17 cellular contexts compared by ENCODE assay signal in genomic region chr19:18765224-18765623, GRCh38. TPM values are rescaled to one million over a fixed set of nuclear protein-coding genes. Genes with fewer than 3 reads are reported as not detected.
DNase-seq lines count a peak whose midpoint lies in the region; ATAC-seq, FAIRE-seq and TF ChIP-seq lines count a peak whose summit lies in the region.
"Had no signal": no experiment of that assay in that cellular context is flagged by ENCODE, and none has a peak within 500 bp of the region (broad histone marks: within the 10 kb centered on the region; RNA-seq: fewer than 3 reads in every experiment).

No MANE protein-coding gene starts in this region.

- WGBS in HepG2 (ENCODE audit: low lambda C conversion rate) = 95% methylated on average over 6 of the region's 8 CpGs
- no CpG with 5 or more reads among the region's 8 CpGs for WGBS in right lobe of liver (ENCODE audit: insufficient coverage, low coverage, low lambda C conversion rate, missing lambda C conversion rate)
- WGBS in GM12878 (ENCODE audit: insufficient coverage, insufficient replicate concordance, low lambda C conversion rate, missing lambda C conversion rate) = 26% methylated on average over 8 of the region's 8 CpGs
- 88 to 94% methylated on average over 6 to 8 of the region's 8 CpGs for WGBS in tibial nerve, 2 donors

- SMC1A ChIA-PET in GM12878 (lab: Charles Lee; ENCODE audit: uncharacterized antibody, unreplicated experiment) = no interaction called here

- CTCF ChIA-PET in HepG2 (lab: Yijun Ruan, JAX; ENCODE audit: low intra/inter-chr PET ratio, low total read pairs) = no interaction called here
- CTCF ChIA-PET in GM12878 (lab: Yijun Ruan, JAX) = interaction anchor here (1.5 kb wide), 1 partner anchor 82 kb away, joined by 5 read pairs; no protein-coding TSS in a partner anchor

- no peak overlapping the region for H3K4me2 ChIP-seq in HepG2 (ENCODE audit: low read depth, low read length)
- H3K4me2 ChIP-seq in GM12878 (ENCODE audit: control insufficient read depth, insufficient read depth) = no peak overlapping the region

- ATAC-seq in HepG2 (no peak), right lobe of liver (no peak), GM12878 (peak; percentile 62)
- ATAC-seq: left cardiac atrium; stimulated activated naive CD8-positive, alpha-beta T cell treated with anti-CD3 and anti-CD28 coated beads, Interleukin-15, Interleukin-2, amounts not matched to agents 100 U/mL and 50 U/mL, for 24 hours had no signal

- H3K4me3 ChIP-seq in HepG2 (replicated peaks in 1 of 3; ENCODE audit: insufficient read depth in 1 of 3, low read depth in 2 of 3, low read length in 3 of 3) (no peak overlapping the region), right lobe of liver (no peak overlapping the region), GM12878 (no peak overlapping the region), tibial nerve (no peak overlapping the region)

- H3K36me3 ChIP-seq in HepG2 (replicated peaks in 1 of 2; ENCODE audit: control insufficient read depth in 1 of 2, insufficient read depth in 2 of 2, low read length in 2 of 2) = no peaks in the 10 kb centered on the region
- H3K36me3 ChIP-seq in right lobe of liver = no peaks in the 10 kb centered on the region
- H3K36me3 ChIP-seq in GM12878 (ENCODE audit: control insufficient read depth in 2 of 2, insufficient read depth in 2 of 2, low read length in 1 of 2) = no peaks in the 10 kb centered on the region
- peaks cover 0 to 28% (median 0%) of the 10 kb centered on the region in 3 donors for H3K36me3 ChIP-seq in tibial nerve

- POLR2A ChIA-PET in HepG2 (lab: Yijun Ruan, JAX) = no interaction called here
- POLR2A ChIA-PET in GM12878 (lab: Charles Lee) = no interaction called here

- in situ Hi-C loops in HepG2 (cut with HindIII; ENCODE audit: extremely low pct_ligation_motif_present, low pct_unique_long_range_greater_than_20kb) (no loop called here), GM12878 (cut with MboI) (no loop called here)

- no peaks in the 10 kb centered on the region for H3K9me3 ChIP-seq in HepG2 (ENCODE audit: low read length)
- no peaks in the 10 kb centered on the region for H3K9me3 ChIP-seq in right lobe of liver
- H3K9me3 ChIP-seq in GM12878 (replicated peaks; ENCODE audit: control insufficient read depth, insufficient read depth, low read length) = no peaks in the 10 kb centered on the region
- H3K9me3 ChIP-seq in tibial nerve = no peaks in the 10 kb centered on the region

- H4K20me1 ChIP-seq in HepG2 (ENCODE audit: insufficient read depth, low read length) (no peaks in the 10 kb centered on the region), GM12878 (ENCODE audit: control insufficient read depth, insufficient read depth) (no peaks in the 10 kb centered on the region)

- intact Hi-C loops in HepG2 (cut with micrococcal nuclease; ENCODE audit: unreplicated experiment) (no loop called here), right lobe of liver (cut with DNase I) (no loop called here), GM12878 (cut with micrococcal nuclease; ENCODE audit: unreplicated experiment) (no loop called here)

- DNase-seq in HepG2 (ENCODE audit: low spot score) (no peak), right lobe of liver (no peak), NCI-H2171 (lab: John Stamatoyannopoulos, UW) (peak; percentile 77), GM12878 (ENCODE audit: low read depth, low spot score) (no peak), tibial nerve (ENCODE audit: low spot score in 2 of 2) (no peak), occipital lobe (lab: John Stamatoyannopoulos, UW) (no peak)
- no peak for DNase-seq in effector CD4-positive, alpha-beta T cell
- no peak for DNase-seq in stimulated activated CD4-positive, alpha-beta T cell treated with anti-CD3 and anti-CD28 coated beads, Interleukin-4, amount 100 ng/mL, for 4 hours
- DNase-seq: activated CD4-positive, alpha-beta memory T cell treated with anti-CD3 and anti-CD28 coated beads, Interleukin-2, amount 10 ng/mL, durations not matched to agents 7 days and 5 days; caudate nucleus; effector CD8-positive, alpha-beta T cell; KBM-7; left cardiac atrium; NCI-H1694 treated with DMSO at 0.1 percent for 48 hours; posterior cingulate gyrus; stimulated activated naive CD8-positive, alpha-beta T cell treated with anti-CD3 and anti-CD28 coated beads, Interleukin-15, Interleukin-2, amounts not matched to agents 100 U/mL and 50 U/mL, for 24 hours had no signal

- TF ChIP-seq RAD21 in HepG2 (CRISPR knock-in tag; IDR thresholded peaks at IDR 0.05) = no peak
- no peak for TF ChIP-seq RAD21 in GM12878 (IDR thresholded peaks at IDR 0.05; ENCODE audit: insufficient read depth, low read depth, low read length)

- FAIRE-seq in HepG2 (lab: Jason Lieb, UNC) (no peak), GM12878 (lab: Jason Lieb, UNC) (no peak)
- FAIRE-seq: TTC549 had no signal

- TF ChIP-seq EP300 in HepG2 (IDR thresholded peaks at IDR 0.05; ENCODE audit: low read depth in 2 of 2, low read length in 2 of 2) (no peak), HepG2 (CRISPR knock-in tag; IDR thresholded peaks at IDR 0.05; ENCODE audit: borderline replicate concordance) (no peak), GM12878 (IDR thresholded peaks at IDR 0.05; ENCODE audit: borderline replicate concordance in 1 of 2, control insufficient read depth in 1 of 2, low read depth in 2 of 2, low read length in 2 of 2) (no peak), tibial nerve (IDR thresholded peaks at IDR 0.05) (no peak)

- BruUV-seq in HepG2 (replicated peaks; lab: Mats Ljungman, UMichigan) (no TSS peak), GM12878 (replicated peaks; lab: Mats Ljungman, UMichigan) (no TSS peak)

- no peak for TF ChIP-seq CTCF in HepG2 (CRISPR knock-in tag; IDR thresholded peaks at IDR 0.05)
- TF ChIP-seq CTCF in right lobe of liver (IDR thresholded peaks at IDR 0.05) = no peak
- TF ChIP-seq CTCF in GM12878 (IDR thresholded peaks at IDR 0.05 in 2 of 3, conservative IDR thresholded peaks at IDR 0.05 in 1 of 3; ENCODE audit: control insufficient read depth in 2 of 3, extremely low read depth in 1 of 3, insufficient read depth in 1 of 3, low read depth in 3 of 3, low read length in 3 of 3) = no peak
- TF ChIP-seq CTCF in tibial nerve (IDR thresholded peaks at IDR 0.05) = no peak

- H3K27me3 ChIP-seq in HepG2 (ENCODE audit: control insufficient read depth in 1 of 2, insufficient read depth in 2 of 2, low read length in 2 of 2) = no peaks in the 10 kb centered on the region
- H3K27me3 ChIP-seq in right lobe of liver = no peaks in the 10 kb centered on the region
- H3K27me3 ChIP-seq in GM12878 (replicated peaks in 1 of 2; ENCODE audit: control insufficient read depth in 2 of 2, insufficient read depth in 2 of 2, low read length in 1 of 2) = no peaks in the 10 kb centered on the region
- H3K27me3 ChIP-seq in tibial nerve = no peaks in the 10 kb centered on the region

- H3K4me1 ChIP-seq in HepG2 (ENCODE audit: insufficient read depth, low read length) = peaks cover 16% of the 10 kb centered on the region
- peaks cover 0 to 14% (median 10%) of the 10 kb centered on the region in 4 donors for H3K4me1 ChIP-seq in right lobe of liver
- peaks cover 6% of the 10 kb centered on the region for H3K4me1 ChIP-seq in GM12878 (ENCODE audit: control insufficient read depth, insufficient read depth, low read length)
- H3K4me1 ChIP-seq in tibial nerve = peaks cover 0 to 34% (median 5%) of the 10 kb centered on the region in 4 donors

- no peak overlapping the region for H3K9ac ChIP-seq in HepG2 (ENCODE audit: insufficient read depth, low read depth, low read length)
- H3K9ac ChIP-seq in GM12878 (ENCODE audit: control insufficient read depth, insufficient read depth, low read length) = no peak overlapping the region

- no peak for TF ChIP-seq POLR2A in HepG2 (IDR thresholded peaks at IDR 0.05; ENCODE audit: insufficient read depth in 1 of 2, low read depth in 2 of 2, low read length in 2 of 2)
- TF ChIP-seq POLR2A in right lobe of liver (IDR thresholded peaks at IDR 0.05) = no peak
- no peak for TF ChIP-seq POLR2A in GM12878 (IDR thresholded peaks at IDR 0.05; ENCODE audit: low read depth, low read length)
- no peak for TF ChIP-seq POLR2A in tibial nerve (IDR thresholded peaks at IDR 0.05)

- H3K79me2 ChIP-seq in HepG2 (ENCODE audit: insufficient read depth, low read length) (no peaks in the 10 kb centered on the region), GM12878 (ENCODE audit: control insufficient read depth, insufficient read depth, low read length) (no peaks in the 10 kb centered on the region)

- H3K27ac ChIP-seq in HepG2 (ENCODE audit: extremely low read length, insufficient read depth, low read length) = no peak overlapping the region
- no peak overlapping the region for H3K27ac ChIP-seq in right lobe of liver
- no peak overlapping the region for H3K27ac ChIP-seq in GM12878 (ENCODE audit: control insufficient read depth, insufficient read depth)
- H3K27ac ChIP-seq in tibial nerve = no peak overlapping the region

- H2AFZ ChIP-seq in HepG2 (ENCODE audit: low read length) (no peak overlapping the region), GM12878 (ENCODE audit: control insufficient read depth, low read depth, low read length) (no peak overlapping the region)

- RAD21 ChIA-PET in GM12878 (lab: Charles Lee; ENCODE audit: unreplicated experiment) = interaction anchor here (1.0 kb wide), 1 partner anchor 41 kb away, joined by 3 read pairs; no protein-coding TSS in a partner anchor

RNA-seq across cellular contexts. Expression of gene COMP, which starts 25.9 kb away (rescaled TPM):
- total RNA-seq in HepG2 (2016; rRNA removed; fragmentation: Illumina TruSeq; extraction: Trizol) = 0.04 TPM in 1 of 2 replicates, not detected in the other
- not detected in 2 replicates for total RNA-seq in HepG2 (2016; cell fraction: cytosol; rRNA removed; fragmentation: Illumina TruSeq; extraction: Trizol; ENCODE audit: low read depth)
- total RNA-seq in HepG2 (2016; cell fraction: insoluble cytoplasmic fraction; rRNA removed; fragmentation: Illumina TruSeq; extraction: Trizol) = 0.04 TPM in 1 of 2 replicates, not detected in the other
- not detected in 2 replicates for total RNA-seq in HepG2 (2016; cell fraction: membrane; rRNA removed; fragmentation: Illumina TruSeq; extraction: Trizol)
- total RNA-seq in HepG2 (2016; cell fraction: nucleus; rRNA removed; fragmentation: Illumina TruSeq; extraction: Trizol) = not detected in 2 replicates
- polyA plus RNA-seq in HepG2 (2011; rRNA removed) = 0.13 and 0.16 TPM in 2 replicates
- 0.16 and 0.19 TPM in 2 replicates for polyA plus RNA-seq in HepG2 (2011; cell fraction: cytosol; rRNA removed)
- 0.23 and 0.37 TPM in 2 replicates for polyA plus RNA-seq in HepG2 (2011; cell fraction: nucleus; rRNA removed)
- polyA plus RNA-seq in HepG2 (2012) = 0.36 and 0.49 TPM in 2 replicates
- polyA plus RNA-seq in HepG2 (2016; cell fraction: cytosol; fragmentation: Illumina TruSeq; extraction: Trizol; ENCODE audit: low read depth) = not detected in 2 replicates
- polyA plus RNA-seq in HepG2 (2016; cell fraction: insoluble cytoplasmic fraction; fragmentation: Illumina TruSeq; extraction: Trizol; ENCODE audit: low read depth) = not detected in 2 replicates
- polyA plus RNA-seq in HepG2 (2016; cell fraction: membrane; fragmentation: Illumina TruSeq; extraction: Trizol; ENCODE audit: low read depth) = 0.08 TPM in 1 of 2 replicates, not detected in the other
- polyA plus RNA-seq in HepG2 (2016; cell fraction: nucleus; fragmentation: Illumina TruSeq; extraction: Trizol; ENCODE audit: insufficient read depth, low read depth) = 0.31 and 0.66 TPM in 2 replicates
- polyA minus RNA-seq in HepG2 (2011; rRNA and poly(A)+ RNA removed; ENCODE audit: low replicate concordance) = not detected in 2 replicates
- not detected in 2 replicates for polyA minus RNA-seq in HepG2 (2011; cell fraction: cytosol; rRNA and poly(A)+ RNA removed)
- polyA minus RNA-seq in HepG2 (2011; cell fraction: nucleus; rRNA and poly(A)+ RNA removed) = not detected in 2 replicates
- under 1 TPM in 2 of 6 experiments, not detected in 4; 0.11 to 0.31 TPM for total RNA-seq in right lobe of liver
- not detected in 2 replicates for total RNA-seq in GM12878 (2013; cell fraction: nucleolus; rRNA removed)
- not detected in 2 replicates for total RNA-seq in GM12878 (2014; rRNA removed)
- total RNA-seq in GM12878 (2014; rRNA removed; fragmentation: Illumina TruSeq; extraction: Trizol) = not detected in 2 replicates
- not detected in 2 replicates for total RNA-seq in GM12878 (2021)
- polyA plus RNA-seq in GM12878 (2011; ENCODE audit: low read depth) = not detected
- not detected in 2 replicates for polyA plus RNA-seq in GM12878 (2011; rRNA removed)
- 0.04 and 0.08 TPM in 2 replicates for polyA plus RNA-seq in GM12878 (2011; cell fraction: cytosol; rRNA removed)
- 0.09 and 0.15 TPM in 2 replicates for polyA plus RNA-seq in GM12878 (2011; cell fraction: nucleus; rRNA removed)
- polyA plus RNA-seq in GM12878 (2012) = not detected in 2 replicates
- not detected in 2 replicates for polyA plus RNA-seq in GM12878 (2014; fragmentation: Illumina TruSeq; extraction: Trizol)
- not detected for polyA plus RNA-seq in GM12878 (2014; fragmentation: Nextera tagmentation; extraction: Ambion mirVana)
- polyA plus RNA-seq in GM12878 (2014; rRNA removed) = not detected in 2 replicates
- polyA plus RNA-seq in GM12878 (2016; fragmentation: Nextera tagmentation; extraction: Ambion mirVana) = under 1 TPM in 1 of 2 experiments, not detected in 1; 0.17 TPM
- not detected in 2 replicates for polyA minus RNA-seq in GM12878 (2011; rRNA and poly(A)+ RNA removed)
- not detected in 2 replicates for polyA minus RNA-seq in GM12878 (2011; cell fraction: cytosol; rRNA and poly(A)+ RNA removed)
- polyA minus RNA-seq in GM12878 (2011; cell fraction: nucleus; rRNA and poly(A)+ RNA removed) = not detected in 2 replicates
- total RNA-seq in tibial nerve = 100 to 1,000 TPM in 1 of 4 donors, 10 to 100 TPM in 3; 14.0 to 117 (median 25.3) TPM
- not detected for total RNA-seq in occipital lobe
- total RNA-seq: activated CD4-positive, alpha-beta memory T cell treated with anti-CD3 and anti-CD28 coated beads, Interleukin-2, amount 10 ng/mL, durations not matched to agents 7 days and 5 days had no signal

Comparison
In these comparisons a context has a peak if more than half of its experiments do, and no peak if none do; other contexts are left out.
1. RNA of gene COMP, which starts 25.9 kb away (total RNA-seq): 14.0 to 117 TPM in tibial nerve; 0.11 to 0.31 TPM in right lobe of liver, 0.04 TPM in HepG2, not detected in GM12878 and not detected in occipital lobe (single experiment); every median in the first group is over 10 times any median in the second.
2. Of the 75 proteins assayed by ChIP-seq in both HepG2 and GM12878: peak only in HepG2: none; only in GM12878: TCF12; in both: none; in neither: 74.